In genomic region chr18:12652861-12653401, GRCh38 we compare ENCODE assay signal across 11 cellular contexts. TPM values are rescaled to one million over a fixed set of nuclear protein-coding genes. Genes with fewer than 3 reads are reported as not detected.
DNase-seq lines count a peak whose midpoint lies in the region; ATAC-seq and TF ChIP-seq lines count a peak whose summit lies in the region.
"Had no signal": no experiment of that assay in that cellular context is flagged by ENCODE, and none has a peak within 500 bp of the region (broad histone marks: within the 10 kb centered on the region; RNA-seq: fewer than 3 reads in every experiment).

No MANE protein-coding gene starts in this region.

- no peaks in the 10 kb centered on the region; the same call in 1 of the 2 replicates for H3K36me3 ChIP-seq in MG63
- H3K36me3 ChIP-seq: esophagus muscularis mucosa had no signal

- TF ChIP-seq CTCF in brain (conservative IDR thresholded peaks at IDR 0.05) = no peak
- TF ChIP-seq CTCF in nephron (IDR thresholded peaks at IDR 0.05; ENCODE audit: unreplicated experiment in 3 of 3) = no peak

- DNase-seq in GF-D8 (lab: John Stamatoyannopoulos, UW) = peak; percentile 83
- peak; percentile 24 for DNase-seq in MG63
- DNase-seq in activated gamma-delta T cell (lab: John Stamatoyannopoulos, UW) = no peak
- no peak for DNase-seq in SHP77 (lab: John Stamatoyannopoulos, UW)
- no peak for DNase-seq in NCI-H2107 treated with DMSO at 0.1 percent for 48 hours (lab: John Stamatoyannopoulos, UW; ENCODE audit: unreplicated experiment)
- DNase-seq: naive thymus-derived CD8-positive, alpha-beta T cell had no signal

- H3K27me3 ChIP-seq in MG63 = no peaks in the 10 kb centered on the region
- H3K27me3 ChIP-seq: esophagus muscularis mucosa had no signal

- H3K9me3 ChIP-seq in MG63 = no peaks in the 10 kb centered on the region
- H3K9me3 ChIP-seq: esophagus muscularis mucosa had no signal

- H3K4me3 Mint-ChIP-seq in brain (peak overlapping the region; percentile 43 to 80 (median 73)), nephron (peak overlapping the region; percentile 39 to 74 (median 65))

- peaks cover 70% of the 10 kb centered on the region for H3K4me1 Mint-ChIP-seq in brain
- H3K4me1 Mint-ChIP-seq in nephron = peaks cover 40% of the 10 kb centered on the region

- H3K27me3 Mint-ChIP-seq in brain (no peaks in the 10 kb centered on the region), nephron (ENCODE audit: low read depth) (no peaks in the 10 kb centered on the region)

- peaks cover 31% of the 10 kb centered on the region for H3K36me3 Mint-ChIP-seq in brain
- no peaks in the 10 kb centered on the region for H3K36me3 Mint-ChIP-seq in nephron (ENCODE audit: low read depth)

- no peak overlapping the region for H3K4me3 ChIP-seq in MG63
- H3K4me3 ChIP-seq: esophagus muscularis mucosa had no signal

- ATAC-seq in HG03135 (IDR thresholded peaks at IDR 0.05; ENCODE audit: unreplicated experiment) = no peak
- ATAC-seq: naive thymus-derived CD8-positive, alpha-beta T cell; Panc1 had no signal

- H3K27ac Mint-ChIP-seq in brain (peak overlapping the region in 4 of 5 experiments; percentile 77 to 88 (median 86)), nephron (peak overlapping the region; percentile 12 to 42 (median 26))
- H3K27ac Mint-ChIP-seq: naive thymus-derived CD8-positive, alpha-beta T cell had no signal

- H3K9me3 Mint-ChIP-seq in brain (peaks cover 0 to 4% (median 0%) of the 10 kb centered on the region in 5 experiments), nephron (no peaks in the 10 kb centered on the region)
- H3K9me3 Mint-ChIP-seq: naive thymus-derived CD8-positive, alpha-beta T cell had no signal

RNA-seq across cellular contexts. Expression of gene SPIRE1, which starts 5.0 kb away (rescaled TPM):
- 19.9 and 23.0 TPM in 2 replicates for total RNA-seq in MG63 (2014; rRNA removed; shearing (Covaris generic); ENCODE audit: low replicate concordance)
- 14.4 TPM for polyA plus RNA-seq in brain (ENCODE audit: insufficient read depth, low read depth, low replicate concordance)

RNA-seq across cellular contexts. Expression of gene CEP76, which starts 49.6 kb away (rescaled TPM):
- 3.6 and 6.6 TPM in 2 replicates for total RNA-seq in MG63 (2014; rRNA removed; shearing (Covaris generic); ENCODE audit: low replicate concordance)
- 7.2 TPM for polyA plus RNA-seq in brain (ENCODE audit: insufficient read depth, low read depth, low replicate concordance)

RNA-seq across cellular contexts. Expression of gene PSMG2, which starts 49.9 kb away (rescaled TPM):
- total RNA-seq in MG63 (2014; rRNA removed; shearing (Covaris generic); ENCODE audit: low replicate concordance) = 84.1 and 120 TPM in 2 replicates
- 121 TPM for polyA plus RNA-seq in brain (ENCODE audit: insufficient read depth, low read depth, low replicate concordance)

Comparison
In these comparisons a context has a peak if more than half of its experiments do, and no peak if none do; other contexts are left out.
1. DNase-seq: peak in GF-D8 (single experiment) and MG63 (single experiment); none in activated gamma-delta T cell (single experiment), SHP77 (0 of 2) and NCI-H2107 treated with DMSO at 0.1 percent for 48 hours (single experiment).